In the genomic region with DNA sequence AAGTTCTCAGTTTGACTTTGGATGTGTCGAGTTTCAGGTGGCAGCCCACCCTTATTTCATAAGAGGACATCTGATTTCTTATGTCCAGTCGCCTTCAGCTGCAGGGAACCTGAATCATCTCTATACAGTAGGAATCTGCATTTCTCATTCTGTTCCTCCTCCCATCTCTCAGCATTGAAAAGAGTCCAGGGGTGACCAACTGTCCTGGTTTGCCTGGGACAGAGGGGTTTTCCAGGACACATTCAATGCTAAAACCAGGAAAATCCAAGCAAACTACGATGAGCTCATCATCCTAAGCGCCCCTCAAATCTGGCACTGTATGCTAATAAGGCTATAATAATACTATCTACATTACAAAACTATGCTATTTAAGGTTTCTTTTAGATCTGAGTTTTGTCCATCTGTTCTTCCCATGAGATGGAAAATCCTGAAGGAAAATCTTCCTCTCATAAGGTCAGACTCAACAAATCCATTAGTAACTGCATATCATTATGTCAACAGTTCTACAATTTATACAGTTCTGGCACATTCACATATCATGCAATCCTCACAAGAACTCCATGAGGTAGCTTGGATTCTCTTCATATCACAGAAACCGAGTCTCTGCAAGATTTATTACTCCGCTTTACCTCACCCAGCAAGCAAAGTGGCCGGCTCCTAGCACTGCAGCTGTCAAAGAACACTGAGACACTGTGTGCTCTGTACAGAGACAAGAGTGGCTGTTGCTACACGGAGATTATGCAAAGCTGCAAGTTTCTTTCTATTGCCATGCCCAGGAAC, we compare ENCODE assay signal across 8 cellular contexts. TPM values are rescaled to one million over a fixed set of nuclear protein-coding genes. Genes with fewer than 3 reads are reported as not detected.
DNase-seq lines count a peak whose midpoint lies in the region; ATAC-seq and TF ChIP-seq lines count a peak whose summit lies in the region.

No MANE protein-coding gene starts in this region.

- H3K4me1 Mint-ChIP-seq in activated T-helper 17 cell treated with anti-CD3 and anti-CD28 coated beads, Interleukin-2, amount 50 U/mL, for 72 hours: peaks cover 7% of the 10 kb centered on the region

- peaks cover 8% of the 10 kb centered on the region for H3F3A ChIP-seq in neural cell (ENCODE audit: insufficient read depth, low read length, poor library complexity, severe bottlenecking)

- ATAC-seq in activated T-helper 17 cell treated with anti-CD3 and anti-CD28 coated beads, Interleukin-2, amount 50 U/mL, for 72 hours (replicated peaks): no peak

- H3K9me3 Mint-ChIP-seq in activated T-helper 17 cell treated with anti-CD3 and anti-CD28 coated beads, Interleukin-2, amount 50 U/mL, for 72 hours: no peaks in the 10 kb centered on the region

- peaks cover 15 to 31% (median 30%) of the 10 kb centered on the region in 4 donors for H3K4me1 ChIP-seq in esophagus muscularis mucosa

- H3K36me3 Mint-ChIP-seq in activated T-helper 17 cell treated with anti-CD3 and anti-CD28 coated beads, Interleukin-2, amount 50 U/mL, for 72 hours (ENCODE audit: low read depth): no peaks in the 10 kb centered on the region

- DNase-seq in C1 segment of cervical spinal cord (lab: John Stamatoyannopoulos, UW): peak in 10 of 14 donors; percentile 18 to 76 (median 52)
- DNase-seq in NCI-H2227 (lab: John Stamatoyannopoulos, UW; ENCODE audit: unreplicated experiment): peak; percentile 61
- no peak for DNase-seq in esophagus muscularis mucosa (ENCODE audit: extremely low spot score)
- DNase-seq in NCI-H2029 (lab: John Stamatoyannopoulos, UW): no peak
- no peak for DNase-seq in GM19240 (ENCODE audit: insufficient read length, low spot score)
- no peak for DNase-seq in activated gamma-delta T cell (lab: John Stamatoyannopoulos, UW)

- TF ChIP-seq EP300 in esophagus muscularis mucosa (IDR thresholded peaks at IDR 0.05) (no peak), neural cell (conservative IDR thresholded peaks at IDR 0.05; ENCODE audit: poor library complexity, severe bottlenecking) (no peak)

- WGBS in esophagus muscularis mucosa: 68% methylated on average over 8 of the region's 8 CpGs

- H3K27ac ChIP-seq in esophagus muscularis mucosa (replicated peaks in 1 of 4): peak overlapping the region; percentile 91 to 99 (median 97)
- H3K27ac ChIP-seq in neural cell (ENCODE audit: low read length): peak overlapping the region; percentile 100

- H3K36me3 ChIP-seq in esophagus muscularis mucosa: no peaks in the 10 kb centered on the region
- no peaks in the 10 kb centered on the region for H3K36me3 ChIP-seq in neural cell (ENCODE audit: insufficient read depth, low read length)

- peak overlapping the region; percentile 98 for H3K9ac ChIP-seq in neural cell (ENCODE audit: low read length)

- no peak overlapping the region for H2AFZ ChIP-seq in neural cell (ENCODE audit: low read depth, low read length)

- no peaks in the 10 kb centered on the region for H4K20me1 ChIP-seq in neural cell (ENCODE audit: insufficient read depth)

- TF ChIP-seq POLR2A in esophagus muscularis mucosa (IDR thresholded peaks at IDR 0.05; ENCODE audit: low read depth): no peak

- no peak overlapping the region for H3K4me3 Mint-ChIP-seq in activated T-helper 17 cell treated with anti-CD3 and anti-CD28 coated beads, Interleukin-2, amount 50 U/mL, for 72 hours

- no peaks in the 10 kb centered on the region for H3K79me2 ChIP-seq in neural cell (replicated peaks; ENCODE audit: insufficient read depth, low read length)

- no peaks in the 10 kb centered on the region for H3K9me2 ChIP-seq in neural cell (ENCODE audit: insufficient read depth, low read length)

- intact Hi-C loops in esophagus muscularis mucosa (cut with DNase I): loop anchor here (2.0 to 5.0 kb wide), 3 partner anchors 50 to 376 kb away; partner anchors contain the start of gene NRDE2

- no peaks in the 10 kb centered on the region for H3K27me3 Mint-ChIP-seq in activated T-helper 17 cell treated with anti-CD3 and anti-CD28 coated beads, Interleukin-2, amount 50 U/mL, for 72 hours

- H3K27ac Mint-ChIP-seq in activated T-helper 17 cell treated with anti-CD3 and anti-CD28 coated beads, Interleukin-2, amount 50 U/mL, for 72 hours: no peak overlapping the region

- peak overlapping the region in 3 of 4 donors; percentile 70 to 71 (median 71) for H3K4me3 ChIP-seq in esophagus muscularis mucosa
- peak overlapping the region; percentile 75 for H3K4me3 ChIP-seq in neural cell (ENCODE audit: low read length)

- TF ChIP-seq CTCF in esophagus muscularis mucosa (IDR thresholded peaks at IDR 0.05) (peak in 2 of 3 experiments; percentile 11 to 21), neural cell (IDR thresholded peaks at IDR 0.05; ENCODE audit: poor library complexity, severe bottlenecking) (peak; percentile 38)

- H3K27me3 ChIP-seq in esophagus muscularis mucosa: no peaks in the 10 kb centered on the region
- H3K27me3 ChIP-seq in neural cell (ENCODE audit: insufficient read depth, low read depth, low read length): no peaks in the 10 kb centered on the region

- peak; percentile 34 for TF ChIP-seq RAD21 in neural cell (conservative IDR thresholded peaks at IDR 0.05)

- peak overlapping the region; percentile 79 for H3K4me2 ChIP-seq in neural cell (ENCODE audit: low read length)

- H3K9me3 ChIP-seq in esophagus muscularis mucosa: no peaks in the 10 kb centered on the region
- H3K9me3 ChIP-seq in neural cell (ENCODE audit: low read length): no peaks in the 10 kb centered on the region

TF ChIP-seq in neural cell, 6 proteins besides CTCF, POLR2A, EP300 and RAD21:
- TF ChIP-seq TAF1 (IDR thresholded peaks at IDR 0.05; ENCODE audit: low read depth) (peak; percentile 53), SMC3 (conservative IDR thresholded peaks at IDR 0.05; ENCODE audit: poor library complexity) (no peak), POLR2AphosphoS5 (IDR thresholded peaks at IDR 0.05) (peak; percentile 69), REST (IDR thresholded peaks at IDR 0.05; ENCODE audit: borderline replicate concordance) (peak; percentile 46)

RNA-seq across cellular contexts. Expression of gene CALM1, which starts 15.6 kb away (rescaled TPM):
- 100 to 1,000 TPM; 482 to 847 (median 640) TPM for total RNA-seq in esophagus muscularis mucosa
- polyA plus RNA-seq in neural cell: 282 and 373 TPM in 2 replicates
- polyA minus RNA-seq in neural cell: 275 and 313 TPM in 2 replicates
- 100 to 1,000 TPM; 594 to 651 TPM for total RNA-seq in activated T-helper 17 cell treated with anti-CD3 and anti-CD28 coated beads, Interleukin-2, amount 50 U/mL, for 72 hours

RNA-seq across cellular contexts. Expression of gene NRDE2, which starts 49.5 kb away (rescaled TPM):
- 10 to 100 TPM in 3 of 4 donors, 1 to 10 TPM in 1; 8.0 to 14.1 (median 12.2) TPM for total RNA-seq in esophagus muscularis mucosa
- polyA plus RNA-seq in neural cell: 9.5 and 9.7 TPM in 2 replicates
- polyA minus RNA-seq in neural cell: 25.1 and 29.4 TPM in 2 replicates
- 10 to 100 TPM; 26.4 to 37.3 TPM for total RNA-seq in activated T-helper 17 cell treated with anti-CD3 and anti-CD28 coated beads, Interleukin-2, amount 50 U/mL, for 72 hours

Comparison
In these comparisons a context has a peak if more than half of its experiments do, and no peak if none do; other contexts are left out.
1. DNase-seq: peak in C1 segment of cervical spinal cord (10 of 14) and NCI-H2227 (single experiment); none in esophagus muscularis mucosa (single experiment), NCI-H2029 (single experiment), GM19240 (single experiment) and activated gamma-delta T cell (single experiment).